Comparison of ENCODE assay signal across 10 cellular contexts in the genomic region with DNA sequence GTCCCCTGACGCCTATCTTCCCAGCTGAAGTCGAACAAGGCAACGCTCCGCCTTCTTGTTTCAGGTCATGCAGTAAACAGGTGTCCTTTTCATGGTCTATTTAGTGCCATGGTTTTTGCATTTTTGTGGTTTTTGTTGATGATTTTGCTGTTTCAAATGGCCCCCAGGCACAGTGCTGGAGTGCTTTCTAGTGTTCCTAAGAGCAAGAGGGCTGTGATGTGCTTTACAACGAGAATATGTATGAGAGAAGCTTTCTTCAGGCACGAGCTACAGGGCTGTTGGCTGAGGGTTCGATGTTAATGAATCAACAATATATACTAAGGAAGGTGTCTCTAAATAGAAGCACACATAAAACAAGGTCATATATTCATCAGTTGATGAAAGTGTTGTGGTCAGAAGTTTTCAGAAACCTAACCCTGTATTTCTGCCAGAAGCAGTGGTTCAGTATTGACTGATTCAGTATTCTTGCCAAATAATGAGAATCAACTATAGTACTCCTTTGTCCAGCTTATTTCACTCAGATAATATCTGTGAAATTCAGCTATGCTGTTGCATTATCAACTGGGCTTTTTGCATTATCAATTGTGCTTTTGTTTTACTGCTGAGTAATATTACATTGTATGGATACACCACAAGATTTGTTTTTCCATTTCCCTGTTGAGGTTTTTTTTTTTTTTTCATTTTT. TPM values are rescaled to one million over a fixed set of nuclear protein-coding genes. Genes with fewer than 3 reads are reported as not detected.
DNase-seq lines count a peak whose midpoint lies in the region; ATAC-seq lines count a peak whose summit lies in the region.
"Had no signal": no experiment of that assay in that cellular context is flagged by ENCODE, and none has a peak within 500 bp of the region (broad histone marks: within the 10 kb centered on the region; RNA-seq: fewer than 3 reads in every experiment).

No MANE protein-coding gene starts in this region.

- ATAC-seq in Right ventricle myocardium superior (ENCODE audit: poor library complexity) (no peak), Right ventricle myocardium inferior (no peak), HG03108 (IDR thresholded peaks at IDR 0.05; ENCODE audit: unreplicated experiment) (peak; percentile 69)
- peak; percentile 55 for ATAC-seq in stimulated activated effector memory CD8-positive, alpha-beta T cell treated with anti-CD3 and anti-CD28 coated beads, Interleukin-12 subunit alpha, Interleukin-12 subunit beta, amount 100 ng/mL, for 72 hours
- ATAC-seq: naive thymus-derived CD8-positive, alpha-beta T cell had no signal

- DNase-seq in Right ventricle myocardium superior: peak; percentile 2
- no peak for DNase-seq in Right ventricle myocardium inferior (ENCODE audit: missing footprints)
- peak; percentile 99 for DNase-seq in SK-MEL-5 (ENCODE audit: low read depth, low spot score)
- DNase-seq in stimulated activated effector memory CD8-positive, alpha-beta T cell treated with anti-CD3 and anti-CD28 coated beads, Interleukin-12 subunit alpha, Interleukin-12 subunit beta, amount 100 ng/mL, for 72 hours (ENCODE audit: low spot score in 2 of 2): no peak
- no peak for DNase-seq in NOMO-1 treated with dmso at 0.1 percent for 144 hours (lab: John Stamatoyannopoulos, UW; ENCODE audit: unreplicated experiment)
- no peak for DNase-seq in cerebellar nuclear complex (lab: John Stamatoyannopoulos, UW)
- no peak for DNase-seq in activated T-helper 2 cell treated with anti-CD3 and anti-CD28 coated beads, Interferon-gamma antibody, Interleukin-2, Interleukin-4, amounts not matched to agents 10 μg/mL and 5 μg/mL and 100 μg/mL, durations not matched to agents 14 hours and 24 hours and 36 hours (ENCODE audit: low spot score)
- DNase-seq: CD4-positive, CD25-positive, alpha-beta regulatory T cell had no signal

- no peaks in the 10 kb centered on the region for H3K27me3 Mint-ChIP-seq in activated T-helper 2 cell treated with anti-CD3 and anti-CD28 coated beads, Interferon-gamma antibody, Interleukin-2, Interleukin-4, amounts not matched to agents 10 μg/mL and 5 μg/mL and 100 μg/mL, durations not matched to agents 14 hours and 24 hours and 36 hours (ENCODE audit: low read depth)
- H3K27me3 Mint-ChIP-seq: naive thymus-derived CD8-positive, alpha-beta T cell had no signal

- in situ Hi-C loops in SK-MEL-5 (cut with HindIII; ENCODE audit: low pct_unique_long_range_greater_than_20kb, low sequenced_read_pairs): no loop called here

- peaks cover 62% of the 10 kb centered on the region for H3K4me1 Mint-ChIP-seq in stimulated activated effector memory CD8-positive, alpha-beta T cell treated with anti-CD3 and anti-CD28 coated beads, Interleukin-12 subunit alpha, Interleukin-12 subunit beta, amount 100 ng/mL, for 72 hours
- H3K4me1 Mint-ChIP-seq in activated T-helper 2 cell treated with anti-CD3 and anti-CD28 coated beads, Interferon-gamma antibody, Interleukin-2, Interleukin-4, amounts not matched to agents 10 μg/mL and 5 μg/mL and 100 μg/mL, durations not matched to agents 14 hours and 24 hours and 36 hours (ENCODE audit: low read depth): peaks cover 34% of the 10 kb centered on the region

- intact Hi-C loops in Right ventricle myocardium superior (cut with DNase I): no loop called here
- intact Hi-C loops in Right ventricle myocardium inferior (cut with DNase I): no loop called here
- intact Hi-C loops in activated T-helper 2 cell treated with anti-CD3 and anti-CD28 coated beads, Interferon-gamma antibody, Interleukin-2, Interleukin-4, amounts not matched to agents 10 μg/mL and 5 μg/mL and 100 μg/mL, durations not matched to agents 14 hours and 24 hours and 36 hours (cut with micrococcal nuclease): no loop called here

- H3K4me3 Mint-ChIP-seq in stimulated activated effector memory CD8-positive, alpha-beta T cell treated with anti-CD3 and anti-CD28 coated beads, Interleukin-12 subunit alpha, Interleukin-12 subunit beta, amount 100 ng/mL, for 72 hours: no peak overlapping the region
- H3K4me3 Mint-ChIP-seq in activated T-helper 2 cell treated with anti-CD3 and anti-CD28 coated beads, Interferon-gamma antibody, Interleukin-2, Interleukin-4, amounts not matched to agents 10 μg/mL and 5 μg/mL and 100 μg/mL, durations not matched to agents 14 hours and 24 hours and 36 hours (ENCODE audit: low read depth): no peak overlapping the region

- H3K9me3 Mint-ChIP-seq in stimulated activated effector memory CD8-positive, alpha-beta T cell treated with anti-CD3 and anti-CD28 coated beads, Interleukin-12 subunit alpha, Interleukin-12 subunit beta, amount 100 ng/mL, for 72 hours: no peaks in the 10 kb centered on the region
- no peaks in the 10 kb centered on the region for H3K9me3 Mint-ChIP-seq in activated T-helper 2 cell treated with anti-CD3 and anti-CD28 coated beads, Interferon-gamma antibody, Interleukin-2, Interleukin-4, amounts not matched to agents 10 μg/mL and 5 μg/mL and 100 μg/mL, durations not matched to agents 14 hours and 24 hours and 36 hours
- H3K9me3 Mint-ChIP-seq: CD4-positive, CD25-positive, alpha-beta regulatory T cell; naive thymus-derived CD8-positive, alpha-beta T cell had no signal

- H3K36me3 Mint-ChIP-seq in stimulated activated effector memory CD8-positive, alpha-beta T cell treated with anti-CD3 and anti-CD28 coated beads, Interleukin-12 subunit alpha, Interleukin-12 subunit beta, amount 100 ng/mL, for 72 hours: peaks cover 40% of the 10 kb centered on the region
- peaks cover 32% of the 10 kb centered on the region for H3K36me3 Mint-ChIP-seq in activated T-helper 2 cell treated with anti-CD3 and anti-CD28 coated beads, Interferon-gamma antibody, Interleukin-2, Interleukin-4, amounts not matched to agents 10 μg/mL and 5 μg/mL and 100 μg/mL, durations not matched to agents 14 hours and 24 hours and 36 hours (ENCODE audit: low read depth)

- H3K27ac Mint-ChIP-seq in stimulated activated effector memory CD8-positive, alpha-beta T cell treated with anti-CD3 and anti-CD28 coated beads, Interleukin-12 subunit alpha, Interleukin-12 subunit beta, amount 100 ng/mL, for 72 hours: peak overlapping the region; percentile 50
- H3K27ac Mint-ChIP-seq in activated T-helper 2 cell treated with anti-CD3 and anti-CD28 coated beads, Interferon-gamma antibody, Interleukin-2, Interleukin-4, amounts not matched to agents 10 μg/mL and 5 μg/mL and 100 μg/mL, durations not matched to agents 14 hours and 24 hours and 36 hours: no peak overlapping the region

RNA-seq across cellular contexts. Expression of a gene that starts 18.5 kb away (rescaled TPM):
- total RNA-seq in Right ventricle myocardium superior (31.9 TPM), Right ventricle myocardium inferior (34.1 TPM)
- 20.0 and 20.7 TPM in 2 replicates for total RNA-seq in SK-MEL-5 (2014; rRNA removed; shearing (Covaris generic))
- 27.5 and 34.8 TPM in 2 replicates for polyA plus RNA-seq in SK-MEL-5 (2015; cell fraction: cytosol; rRNA removed)
- 39.9 and 53.9 TPM in 2 replicates for polyA plus RNA-seq in SK-MEL-5 (2015; cell fraction: nucleus; rRNA removed)
- total RNA-seq in activated T-helper 2 cell treated with anti-CD3 and anti-CD28 coated beads, Interferon-gamma antibody, Interleukin-2, Interleukin-4, amounts not matched to agents 10 μg/mL and 5 μg/mL and 100 μg/mL, durations not matched to agents 14 hours and 24 hours and 36 hours: 42.3 and 43.2 TPM in 2 replicates

Comparison
In these comparisons a context has a peak if more than half of its experiments do, and no peak if none do; other contexts are left out.
1. DNase-seq: peak in Right ventricle myocardium superior (single experiment) and SK-MEL-5 (single experiment); none in Right ventricle myocardium inferior (single experiment), stimulated activated effector memory CD8-positive, alpha-beta T cell treated with anti-CD3 and anti-CD28 coated beads, Interleukin-12 subunit alpha, Interleukin-12 subunit beta, amount 100 ng/mL, for 72 hours (0 of 2), NOMO-1 treated with dmso at 0.1 percent for 144 hours (single experiment), cerebellar nuclear complex (0 of 2) and activated T-helper 2 cell treated with anti-CD3 and anti-CD28 coated beads, Interferon-gamma antibody, Interleukin-2, Interleukin-4, amounts not matched to agents 10 μg/mL and 5 μg/mL and 100 μg/mL, durations not matched to agents 14 hours and 24 hours and 36 hours (single experiment).
2. ATAC-seq: peak in HG03108 (single experiment) and stimulated activated effector memory CD8-positive, alpha-beta T cell treated with anti-CD3 and anti-CD28 coated beads, Interleukin-12 subunit alpha, Interleukin-12 subunit beta, amount 100 ng/mL, for 72 hours (single experiment); none in Right ventricle myocardium superior (single experiment) and Right ventricle myocardium inferior (single experiment).